Comparison of ENCODE assay signal across 8 cellular contexts in genomic region chr3:53236112-53236841, GRCh38. TPM values are rescaled to one million over a fixed set of nuclear protein-coding genes. Genes with fewer than 3 reads are reported as not detected.
DNase-seq lines count a peak whose midpoint lies in the region; ATAC-seq, FAIRE-seq and TF ChIP-seq lines count a peak whose summit lies in the region.

No MANE protein-coding gene starts in this region.

- no peak for TF ChIP-seq CTCF in bronchial epithelial cell (IDR thresholded peaks at IDR 0.05; ENCODE audit: insufficient read depth, low read length, severe bottlenecking)
- TF ChIP-seq CTCF in kidney (IDR thresholded peaks at IDR 0.05; ENCODE audit: borderline replicate concordance, extremely low read depth, insufficient read depth) = no peak
- TF ChIP-seq CTCF in stomach (IDR thresholded peaks at IDR 0.05) = no peak

- 50 to 67% (median 54%) methylated on average over 8 to 9 of the region's 9 CpGs for WGBS in stomach, 5 donors

- DNase-seq in DMS53 treated with DMSO at 0.1 percent for 48 hours (lab: John Stamatoyannopoulos, UW; ENCODE audit: unreplicated experiment) = peak; percentile 0
- DNase-seq in NOMO-1 treated with dmso at 0.1 percent for 144 hours (lab: John Stamatoyannopoulos, UW; ENCODE audit: unreplicated experiment) = peak; percentile 19
- DNase-seq in bronchial epithelial cell (ENCODE audit: low read depth) = peak; percentile 72
- peak; percentile 93 for DNase-seq in kidney
- DNase-seq in stomach = peak; percentile 82
- no peak for DNase-seq in activated gamma-delta T cell treated with Interleukin-2 at 50 U/mL for 16 hours
- no peak for DNase-seq in stimulated activated CD4-positive, alpha-beta T cell treated with anti-CD3 and anti-CD28 coated beads, Interleukin-2, amount 100 ng/mL, for 24 hours

- no peak for ATAC-seq in GM19463 (IDR thresholded peaks at IDR 0.05; ENCODE audit: unreplicated experiment)

- H3K27me3 ChIP-seq in bronchial epithelial cell (ENCODE audit: control insufficient read depth, insufficient read depth, low read length) = no peaks in the 10 kb centered on the region
- no peaks in the 10 kb centered on the region for H3K27me3 ChIP-seq in stomach

- peak overlapping the region in 1 of 2 donors; percentile 13 for H3K9ac ChIP-seq in kidney (ENCODE audit: low read length in 2 of 2)

- H3K4me1 ChIP-seq in kidney (ENCODE audit: control insufficient read depth in 1 of 2, insufficient read depth in 1 of 2, low read depth in 1 of 2, low read length in 2 of 2) (peaks cover 26% of the 10 kb centered on the region in 2 donors), stomach (peaks cover 38 to 54% (median 49%) of the 10 kb centered on the region in 4 donors)

- H3K27ac ChIP-seq in kidney (ENCODE audit: low read depth in 2 of 2, low read length in 2 of 2) (peak overlapping the region; percentile 71 to 80), stomach (peak overlapping the region in 4 of 5 donors; percentile 68 to 84 (median 76))

- peak; percentile 47 for FAIRE-seq in bronchial epithelial cell (lab: Jason Lieb, UNC)
- no peak for FAIRE-seq in kidney (lab: Jason Lieb, UNC)

- intact Hi-C loops in kidney (cut with DNase I) (no loop called here), stomach (cut with DNase I; ENCODE audit: low total_unique reads) (no loop called here)

- TF ChIP-seq EP300 in stomach (IDR thresholded peaks at IDR 0.05) = no peak

- peaks cover 68% of the 10 kb centered on the region for H3K36me3 ChIP-seq in bronchial epithelial cell (ENCODE audit: control insufficient read depth, insufficient read depth, low read length)
- H3K36me3 ChIP-seq in kidney (ENCODE audit: control insufficient read depth in 1 of 2, insufficient read depth in 2 of 2, low read length in 2 of 2) = peaks cover 19 to 29% of the 10 kb centered on the region in 2 donors
- H3K36me3 ChIP-seq in stomach = peaks cover 70 to 99% (median 97%) of the 10 kb centered on the region in 4 donors

- H3K9me3 ChIP-seq in kidney (ENCODE audit: control insufficient read depth in 1 of 2, low read length in 2 of 2) (no peaks in the 10 kb centered on the region), stomach (no peaks in the 10 kb centered on the region)

- H3K4me3 ChIP-seq in bronchial epithelial cell (ENCODE audit: low read depth, low read length) (no peak overlapping the region), kidney (ENCODE audit: low read length in 2 of 2) (no peak overlapping the region), stomach (no peak overlapping the region)

- TF ChIP-seq POLR2A in stomach (IDR thresholded peaks at IDR 0.05) = no peak

RNA-seq across cellular contexts. Expression of gene TKT, which starts 19.5 kb away (rescaled TPM):
- total RNA-seq in bronchial epithelial cell (174 and 341 TPM in 2 replicates), kidney (182 TPM), stomach (100 to 1,000 TPM in 3 of 5 donors, 10 to 100 TPM in 2; 88.3 to 247 (median 162) TPM)
- polyA plus RNA-seq in kidney (ENCODE audit: insufficient read depth, low read depth, low replicate concordance) (224 TPM), stomach (100 to 1,000 TPM in 2 of 3 donors, 10 to 100 TPM in 1; 84.9 to 385 (median 118) TPM)

Comparison
In these comparisons a context has a peak if more than half of its experiments do, and no peak if none do; other contexts are left out.
1. DNase-seq: peak in DMS53 treated with DMSO at 0.1 percent for 48 hours (single experiment), NOMO-1 treated with dmso at 0.1 percent for 144 hours (single experiment), bronchial epithelial cell (single experiment), kidney (single experiment) and stomach (single experiment); none in activated gamma-delta T cell treated with Interleukin-2 at 50 U/mL for 16 hours (single experiment) and stimulated activated CD4-positive, alpha-beta T cell treated with anti-CD3 and anti-CD28 coated beads, Interleukin-2, amount 100 ng/mL, for 24 hours (0 of 2).